ENCODE assay signal across 11 cellular contexts in the genomic region with DNA sequence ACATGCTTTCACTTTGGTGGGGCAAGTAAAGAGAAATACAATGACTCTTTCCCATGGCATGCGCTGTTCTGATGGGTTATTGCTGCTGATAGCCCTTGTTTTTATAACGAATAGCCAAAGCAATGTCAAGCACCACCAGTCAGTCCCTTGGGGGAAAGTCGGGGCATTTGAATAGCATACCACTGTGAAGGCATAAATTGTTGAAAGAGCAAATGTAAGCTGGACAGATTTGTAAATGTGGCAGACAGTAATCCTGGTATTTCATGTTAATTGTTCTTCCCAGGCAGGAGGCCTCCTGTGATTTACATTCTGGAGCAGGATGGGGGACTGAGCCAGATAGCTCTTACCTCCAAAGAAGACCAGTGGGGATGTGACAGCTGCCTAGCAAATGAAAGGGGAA.
"Had no signal": no experiment of that assay in that cellular context is flagged by ENCODE, and none has a peak within 500 bp of the region (broad histone marks: within the 10 kb centered on the region; RNA-seq: fewer than 3 reads in every experiment).

No MANE protein-coding gene starts in this region.

- H3K36me3 Mint-ChIP-seq: activated naive CD8-positive, alpha-beta T cell treated with anti-CD3 and anti-CD28 coated beads for 36 hours had no signal

- DNase-seq: activated naive CD8-positive, alpha-beta T cell treated with anti-CD3 and anti-CD28 coated beads for 36 hours; amygdala; cortex of kidney; effector CD4-positive, alpha-beta T cell; head of caudate nucleus; sigmoid colon; stimulated activated CD4-positive, alpha-beta T cell treated with anti-CD3 and anti-CD28 coated beads, Interleukin-1b, Interleukin-23, amount 100 ng/mL, for 48 hours; stomach; testis; upper lobe of left lung had no signal

- H3K27me3 ChIP-seq: sigmoid colon, testis, upper lobe of left lung had no signal

- H3K27ac ChIP-seq: sigmoid colon, stomach, testis, upper lobe of left lung had no signal

- H3K27ac Mint-ChIP-seq: activated naive CD8-positive, alpha-beta T cell treated with anti-CD3 and anti-CD28 coated beads for 36 hours; activated T-helper 1 cell treated with anti-CD3 and anti-CD28 coated beads, Interleukin-12 subunit alpha, Interleukin-12 subunit beta, Interleukin-2, Interleukin-4 antibody, amounts not matched to agents 30 ng/mL and 10 ng/mL and 1 ng/mL, durations not matched to agents 14 hours and 24 hours and 36 hours had no signal

- H3K4me3 ChIP-seq: sigmoid colon, stomach, testis, upper lobe of left lung had no signal

- H3K4me1 ChIP-seq: sigmoid colon, stomach, testis, upper lobe of left lung had no signal

- H3K9me3 Mint-ChIP-seq: activated naive CD8-positive, alpha-beta T cell treated with anti-CD3 and anti-CD28 coated beads for 36 hours; activated T-helper 1 cell treated with anti-CD3 and anti-CD28 coated beads, Interleukin-12 subunit alpha, Interleukin-12 subunit beta, Interleukin-2, Interleukin-4 antibody, amounts not matched to agents 30 ng/mL and 10 ng/mL and 1 ng/mL, durations not matched to agents 14 hours and 24 hours and 36 hours had no signal

- H3K36me3 ChIP-seq: sigmoid colon, stomach, upper lobe of left lung had no signal

- H3K9me3 ChIP-seq: sigmoid colon, stomach, testis, upper lobe of left lung had no signal

- H3K4me1 Mint-ChIP-seq: activated naive CD8-positive, alpha-beta T cell treated with anti-CD3 and anti-CD28 coated beads for 36 hours had no signal

- H3K4me3 Mint-ChIP-seq: activated naive CD8-positive, alpha-beta T cell treated with anti-CD3 and anti-CD28 coated beads for 36 hours; activated T-helper 1 cell treated with anti-CD3 and anti-CD28 coated beads, Interleukin-12 subunit alpha, Interleukin-12 subunit beta, Interleukin-2, Interleukin-4 antibody, amounts not matched to agents 30 ng/mL and 10 ng/mL and 1 ng/mL, durations not matched to agents 14 hours and 24 hours and 36 hours had no signal
